In genomic region chr17:79948918-79949645, GRCh38 we compare ENCODE assay signal across 17 cellular contexts.
DNase-seq lines count a peak whose midpoint lies in the region; ATAC-seq, FAIRE-seq and TF ChIP-seq lines count a peak whose summit lies in the region.
"Had no signal": no experiment of that assay in that cellular context is flagged by ENCODE, and none has a peak within 500 bp of the region (broad histone marks: within the 10 kb centered on the region; RNA-seq: fewer than 3 reads in every experiment).

No MANE protein-coding gene starts in this region.

- ATAC-seq in natural killer cell treated with Interleukin-12 subunit alpha and Interleukin-12 subunit beta and Interleukin-15 and Interleukin-18, amount 100 ng/mL, for 72 hours = no peak
- ATAC-seq in natural killer cell = no peak
- ATAC-seq in HepG2 = no peak
- ATAC-seq in upper lobe of right lung = no peak
- ATAC-seq in HG02981 (IDR thresholded peaks at IDR 0.05; ENCODE audit: unreplicated experiment) = no peak
- no peak for ATAC-seq in T-helper 17 cell
- ATAC-seq: activated CD8-positive, alpha-beta T cell treated with anti-CD3 and anti-CD28 coated beads, Interleukin-2, amount 10 ng/mL, durations not matched to agents 7 days and 5 days; stimulated activated effector memory CD8-positive, alpha-beta T cell treated with anti-CD3 and anti-CD28 coated beads, Interleukin-12 subunit alpha, Interleukin-12 subunit beta, amount 100 ng/mL, for 72 hours had no signal

- DNase-seq in natural killer cell treated with Interleukin-12 subunit alpha and Interleukin-12 subunit beta and Interleukin-15 and Interleukin-18, amount 100 ng/mL, for 72 hours (ENCODE audit: low spot score) = peak; percentile 54
- DNase-seq in natural killer cell (no peak), HepG2 (ENCODE audit: low spot score) (no peak), upper lobe of right lung (peak; percentile 61), SKM-1 treated with dmso at 0.1 percent for 144 hours (lab: John Stamatoyannopoulos, UW; ENCODE audit: unreplicated experiment) (no peak), T-helper 17 cell (no peak)
- DNase-seq: activated CD8-positive, alpha-beta T cell treated with anti-CD3 and anti-CD28 coated beads, Interleukin-2, amount 10 ng/mL, durations not matched to agents 7 days and 5 days; hippocampal formation; NCI-H1048; SJCRH30 had no signal

- H3K4me1 Mint-ChIP-seq in natural killer cell treated with Interleukin-12 subunit alpha and Interleukin-12 subunit beta and Interleukin-15 and Interleukin-18, amount 100 ng/mL, for 72 hours (ENCODE audit: low read depth in 2 of 2) = peaks cover 0 to 4% of the 10 kb centered on the region in 2 donors
- no peaks in the 10 kb centered on the region for H3K4me1 Mint-ChIP-seq in natural killer cell
- peaks cover 76% of the 10 kb centered on the region for H3K4me1 Mint-ChIP-seq in brain
- H3K4me1 Mint-ChIP-seq in T-helper 17 cell = no peaks in the 10 kb centered on the region
- H3K4me1 Mint-ChIP-seq: stimulated activated effector memory CD8-positive, alpha-beta T cell treated with anti-CD3 and anti-CD28 coated beads, Interleukin-12 subunit alpha, Interleukin-12 subunit beta, amount 100 ng/mL, for 72 hours had no signal

- H3K9ac ChIP-seq in HepG2 (ENCODE audit: insufficient read depth, low read depth, low read length) = no peak overlapping the region

- H3K4me3 Mint-ChIP-seq in natural killer cell treated with Interleukin-12 subunit alpha and Interleukin-12 subunit beta and Interleukin-15 and Interleukin-18, amount 100 ng/mL, for 72 hours = no peak overlapping the region
- no peak overlapping the region for H3K4me3 Mint-ChIP-seq in natural killer cell
- H3K4me3 Mint-ChIP-seq in brain = peak overlapping the region; percentile 64 to 79 (median 76)
- no peak overlapping the region for H3K4me3 Mint-ChIP-seq in T-helper 17 cell
- H3K4me3 Mint-ChIP-seq: activated CD8-positive, alpha-beta T cell treated with anti-CD3 and anti-CD28 coated beads, Interleukin-2, amount 10 ng/mL, durations not matched to agents 7 days and 5 days; dendritic cell treated with granulocyte-macrophage colony-stimulating factor and Interleukin-4, amounts not matched to agents 40 ng/mL and 50 ng/mL, for 4 days; IgD-negative memory B cell; stimulated activated effector memory CD8-positive, alpha-beta T cell treated with anti-CD3 and anti-CD28 coated beads, Interleukin-12 subunit alpha, Interleukin-12 subunit beta, amount 100 ng/mL, for 72 hours had no signal

- TF ChIP-seq EP300 in HepG2 (IDR thresholded peaks at IDR 0.05; ENCODE audit: low read depth in 2 of 2, low read length in 2 of 2) (no peak), HepG2 (CRISPR knock-in tag; IDR thresholded peaks at IDR 0.05; ENCODE audit: borderline replicate concordance) (no peak)

- no peak overlapping the region for H3K27ac Mint-ChIP-seq in natural killer cell treated with Interleukin-12 subunit alpha and Interleukin-12 subunit beta and Interleukin-15 and Interleukin-18, amount 100 ng/mL, for 72 hours
- no peak overlapping the region for H3K27ac Mint-ChIP-seq in natural killer cell
- peak overlapping the region; percentile 83 to 98 (median 96) for H3K27ac Mint-ChIP-seq in brain
- H3K27ac Mint-ChIP-seq in T-helper 17 cell = no peak overlapping the region
- H3K27ac Mint-ChIP-seq: activated CD8-positive, alpha-beta T cell treated with anti-CD3 and anti-CD28 coated beads, Interleukin-2, amount 10 ng/mL, durations not matched to agents 7 days and 5 days; activated T-helper 2 cell treated with anti-CD3 and anti-CD28 coated beads, Interferon-gamma antibody, Interleukin-2, Interleukin-4, amounts not matched to agents 10 μg/mL and 5 μg/mL and 100 μg/mL, durations not matched to agents 14 hours and 24 hours and 36 hours; dendritic cell treated with granulocyte-macrophage colony-stimulating factor and Interleukin-4, amounts not matched to agents 40 ng/mL and 50 ng/mL, for 4 days; IgD-negative memory B cell; stimulated activated effector memory CD8-positive, alpha-beta T cell treated with anti-CD3 and anti-CD28 coated beads, Interleukin-12 subunit alpha, Interleukin-12 subunit beta, amount 100 ng/mL, for 72 hours had no signal

- no peak overlapping the region for H3K4me2 ChIP-seq in HepG2 (ENCODE audit: low read depth, low read length)

- BruUV-seq in HepG2 (replicated peaks; lab: Mats Ljungman, UMichigan) = no TSS peak

- peaks cover 20 to 40% of the 10 kb centered on the region in 2 experiments for H3K36me3 ChIP-seq in HepG2 (replicated peaks in 1 of 2; ENCODE audit: control insufficient read depth in 1 of 2, insufficient read depth in 2 of 2, low read length in 2 of 2)
- peaks cover 14% of the 10 kb centered on the region for H3K36me3 ChIP-seq in upper lobe of right lung
- H3K36me3 ChIP-seq: neutrophil had no signal

- POLR2A ChIA-PET in HepG2 (lab: Yijun Ruan, JAX) = interaction anchor here (1.9 kb wide), 1 partner anchor 45 kb away, joined by 6 read pairs; no protein-coding TSS in a partner anchor

- H3K27ac ChIP-seq in HepG2 (ENCODE audit: extremely low read length, insufficient read depth, low read length) (no peak overlapping the region), upper lobe of right lung (no peak overlapping the region)
- H3K27ac ChIP-seq: neutrophil, SJCRH30 had no signal

- TF ChIP-seq POLR2A in HepG2 (IDR thresholded peaks at IDR 0.05; ENCODE audit: insufficient read depth in 1 of 2, low read depth in 2 of 2, low read length in 2 of 2) = no peak

- no peaks in the 10 kb centered on the region for H3K9me3 Mint-ChIP-seq in natural killer cell treated with Interleukin-12 subunit alpha and Interleukin-12 subunit beta and Interleukin-15 and Interleukin-18, amount 100 ng/mL, for 72 hours
- H3K9me3 Mint-ChIP-seq in natural killer cell = no peaks in the 10 kb centered on the region
- no peaks in the 10 kb centered on the region for H3K9me3 Mint-ChIP-seq in brain
- H3K9me3 Mint-ChIP-seq: activated T-helper 2 cell treated with anti-CD3 and anti-CD28 coated beads, Interferon-gamma antibody, Interleukin-2, Interleukin-4, amounts not matched to agents 10 μg/mL and 5 μg/mL and 100 μg/mL, durations not matched to agents 14 hours and 24 hours and 36 hours; dendritic cell treated with granulocyte-macrophage colony-stimulating factor and Interleukin-4, amounts not matched to agents 40 ng/mL and 50 ng/mL, for 4 days; IgD-negative memory B cell; stimulated activated effector memory CD8-positive, alpha-beta T cell treated with anti-CD3 and anti-CD28 coated beads, Interleukin-12 subunit alpha, Interleukin-12 subunit beta, amount 100 ng/mL, for 72 hours had no signal

- H3K4me1 ChIP-seq in HepG2 (ENCODE audit: insufficient read depth, low read length) (peaks cover 25% of the 10 kb centered on the region), upper lobe of right lung (peaks cover 19% of the 10 kb centered on the region)

- H3K27me3 ChIP-seq in HepG2 (ENCODE audit: control insufficient read depth in 1 of 2, insufficient read depth in 2 of 2, low read length in 2 of 2) (no peaks in the 10 kb centered on the region), upper lobe of right lung (no peaks in the 10 kb centered on the region)
- H3K27me3 ChIP-seq: SJCRH30 had no signal

- FAIRE-seq in HepG2 (lab: Jason Lieb, UNC) = no peak

- H3K79me2 ChIP-seq in HepG2 (ENCODE audit: insufficient read depth, low read length) = no peaks in the 10 kb centered on the region

- in situ Hi-C loops in HepG2 (cut with HindIII; ENCODE audit: extremely low pct_ligation_motif_present, low pct_unique_long_range_greater_than_20kb) = no loop called here

- CTCF ChIA-PET in HepG2 (lab: Yijun Ruan, JAX; ENCODE audit: low intra/inter-chr PET ratio, low total read pairs) = no interaction called here

- H3K27me3 Mint-ChIP-seq in natural killer cell treated with Interleukin-12 subunit alpha and Interleukin-12 subunit beta and Interleukin-15 and Interleukin-18, amount 100 ng/mL, for 72 hours = no peaks in the 10 kb centered on the region
- H3K27me3 Mint-ChIP-seq in natural killer cell (ENCODE audit: low read depth in 2 of 2) = no peaks in the 10 kb centered on the region
- no peaks in the 10 kb centered on the region for H3K27me3 Mint-ChIP-seq in brain
- H3K27me3 Mint-ChIP-seq in T-helper 17 cell = no peaks in the 10 kb centered on the region
- H3K27me3 Mint-ChIP-seq: IgD-negative memory B cell had no signal

- no peaks in the 10 kb centered on the region for H3K9me3 ChIP-seq in HepG2 (ENCODE audit: low read length)
- no peaks in the 10 kb centered on the region for H3K9me3 ChIP-seq in upper lobe of right lung
- no peaks in the 10 kb centered on the region for H3K9me3 ChIP-seq in T-helper 17 cell (ENCODE audit: control insufficient read depth, low read length, poor library complexity, severe bottlenecking)
- H3K9me3 ChIP-seq: neutrophil, SJCRH30 had no signal

- H3K36me3 Mint-ChIP-seq in natural killer cell treated with Interleukin-12 subunit alpha and Interleukin-12 subunit beta and Interleukin-15 and Interleukin-18, amount 100 ng/mL, for 72 hours = no peaks in the 10 kb centered on the region
- H3K36me3 Mint-ChIP-seq in natural killer cell (no peaks in the 10 kb centered on the region), brain (peaks cover 16% of the 10 kb centered on the region), T-helper 17 cell (ENCODE audit: low read depth) (no peaks in the 10 kb centered on the region)
- H3K36me3 Mint-ChIP-seq: stimulated activated effector memory CD8-positive, alpha-beta T cell treated with anti-CD3 and anti-CD28 coated beads, Interleukin-12 subunit alpha, Interleukin-12 subunit beta, amount 100 ng/mL, for 72 hours had no signal

- H3K4me3 ChIP-seq in HepG2 (replicated peaks in 1 of 3; ENCODE audit: insufficient read depth in 1 of 3, low read depth in 2 of 3, low read length in 3 of 3) = no peak overlapping the region
- H3K4me3 ChIP-seq in upper lobe of right lung = no peak overlapping the region
- H3K4me3 ChIP-seq: SJCRH30 had no signal

- no peak for TF ChIP-seq RAD21 in HepG2 (CRISPR knock-in tag; IDR thresholded peaks at IDR 0.05)

- WGBS in HepG2 (ENCODE audit: low lambda C conversion rate) = 96% methylated on average over 31 of the region's 32 CpGs

- H2AFZ ChIP-seq in HepG2 (ENCODE audit: low read length) = no peak overlapping the region

- intact Hi-C loops in natural killer cell (cut with micrococcal nuclease) = no loop called here
- intact Hi-C loops in HepG2 (cut with micrococcal nuclease; ENCODE audit: unreplicated experiment) = no loop called here
- intact Hi-C loops in upper lobe of right lung (cut with DNase I) = no loop called here

- no peaks in the 10 kb centered on the region for H4K20me1 ChIP-seq in HepG2 (ENCODE audit: insufficient read depth, low read length)

- no peak for TF ChIP-seq CTCF in natural killer cell (IDR thresholded peaks at IDR 0.05)
- TF ChIP-seq CTCF in brain (conservative IDR thresholded peaks at IDR 0.05) = no peak
- TF ChIP-seq CTCF in HepG2 (CRISPR knock-in tag; IDR thresholded peaks at IDR 0.05) = no peak
- no peak for TF ChIP-seq CTCF in upper lobe of right lung (IDR thresholded peaks at IDR 0.05)

Comparison
In these comparisons a context has a peak if more than half of its experiments do, and no peak if none do; other contexts are left out.
1. DNase-seq: peak in natural killer cell treated with Interleukin-12 subunit alpha and Interleukin-12 subunit beta and Interleukin-15 and Interleukin-18, amount 100 ng/mL, for 72 hours (single experiment) and upper lobe of right lung (single experiment); none in natural killer cell (single experiment), HepG2 (single experiment), SKM-1 treated with dmso at 0.1 percent for 144 hours (single experiment) and T-helper 17 cell (0 of 3).
2. H3K27ac Mint-ChIP-seq: peak in brain (5 of 5); none in natural killer cell treated with Interleukin-12 subunit alpha and Interleukin-12 subunit beta and Interleukin-15 and Interleukin-18, amount 100 ng/mL, for 72 hours (0 of 2), natural killer cell (0 of 2) and T-helper 17 cell (single experiment).
3. H3K4me3 Mint-ChIP-seq: peak in brain (5 of 5); none in natural killer cell treated with Interleukin-12 subunit alpha and Interleukin-12 subunit beta and Interleukin-15 and Interleukin-18, amount 100 ng/mL, for 72 hours (single experiment), natural killer cell (single experiment) and T-helper 17 cell (single experiment).